ENCODE assay signal across 1 cellular context in the genomic region with DNA sequence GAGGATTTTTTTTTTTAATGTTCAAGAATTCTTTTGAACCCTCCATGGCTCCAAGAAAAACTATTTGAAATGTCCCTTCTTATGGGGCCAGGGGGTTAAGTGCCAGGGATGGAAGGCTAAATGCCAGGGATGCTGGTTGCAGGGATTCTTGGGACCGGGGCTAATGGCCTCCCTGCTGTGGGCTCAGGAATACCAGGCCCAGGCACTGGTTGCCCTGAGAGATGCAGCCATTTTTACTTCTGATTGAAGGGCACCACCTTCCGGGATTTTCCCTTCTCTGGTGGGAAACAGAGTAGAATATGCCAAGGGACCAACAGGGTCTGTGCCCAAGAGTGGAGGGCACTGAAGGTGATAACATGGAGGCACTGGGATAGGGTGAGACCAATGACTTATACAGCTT.
TF ChIP-seq lines count a peak whose summit lies in the region.

No MANE protein-coding gene starts in this region.

TF ChIP-seq in WTC11, 78 proteins besides CTCF, POLR2A, EP300 and RAD21 (continued from another document):
- TF ChIP-seq, protein P1, sequence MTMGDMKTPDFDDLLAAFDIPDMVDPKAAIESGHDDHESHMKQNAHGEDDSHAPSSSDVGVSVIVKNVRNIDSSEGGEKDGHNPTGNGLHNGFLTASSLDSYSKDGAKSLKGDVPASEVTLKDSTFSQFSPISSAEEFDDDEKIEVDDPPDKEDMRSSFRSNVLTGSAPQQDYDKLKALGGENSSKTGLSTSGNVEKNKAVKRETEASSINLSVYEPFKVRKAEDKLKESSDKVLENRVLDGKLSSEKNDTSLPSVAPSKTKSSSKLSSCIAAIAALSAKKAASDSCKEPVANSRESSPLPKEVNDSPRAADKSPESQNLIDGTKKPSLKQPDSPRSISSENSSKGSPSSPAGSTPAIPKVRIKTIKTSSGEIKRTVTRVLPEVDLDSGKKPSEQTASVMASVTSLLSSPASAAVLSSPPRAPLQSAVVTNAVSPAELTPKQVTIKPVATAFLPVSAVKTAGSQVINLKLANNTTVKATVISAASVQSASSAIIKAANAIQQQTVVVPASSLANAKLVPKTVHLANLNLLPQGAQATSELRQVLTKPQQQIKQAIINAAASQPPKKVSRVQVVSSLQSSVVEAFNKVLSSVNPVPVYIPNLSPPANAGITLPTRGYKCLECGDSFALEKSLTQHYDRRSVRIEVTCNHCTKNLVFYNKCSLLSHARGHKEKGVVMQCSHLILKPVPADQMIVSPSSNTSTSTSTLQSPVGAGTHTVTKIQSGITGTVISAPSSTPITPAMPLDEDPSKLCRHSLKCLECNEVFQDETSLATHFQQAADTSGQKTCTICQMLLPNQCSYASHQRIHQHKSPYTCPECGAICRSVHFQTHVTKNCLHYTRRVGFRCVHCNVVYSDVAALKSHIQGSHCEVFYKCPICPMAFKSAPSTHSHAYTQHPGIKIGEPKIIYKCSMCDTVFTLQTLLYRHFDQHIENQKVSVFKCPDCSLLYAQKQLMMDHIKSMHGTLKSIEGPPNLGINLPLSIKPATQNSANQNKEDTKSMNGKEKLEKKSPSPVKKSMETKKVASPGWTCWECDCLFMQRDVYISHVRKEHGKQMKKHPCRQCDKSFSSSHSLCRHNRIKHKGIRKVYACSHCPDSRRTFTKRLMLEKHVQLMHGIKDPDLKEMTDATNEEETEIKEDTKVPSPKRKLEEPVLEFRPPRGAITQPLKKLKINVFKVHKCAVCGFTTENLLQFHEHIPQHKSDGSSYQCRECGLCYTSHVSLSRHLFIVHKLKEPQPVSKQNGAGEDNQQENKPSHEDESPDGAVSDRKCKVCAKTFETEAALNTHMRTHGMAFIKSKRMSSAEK (CRISPR knock-in tag; IDR thresholded peaks at IDR 0.05; ENCODE audit: borderline replicate concordance): no peak
- TF ChIP-seq SP1 (CRISPR knock-in tag; conservative IDR thresholded peaks at IDR 0.05): no peak
- TF ChIP-seq ELF4 (CRISPR knock-in tag; IDR thresholded peaks at IDR 0.05; ENCODE audit: low read depth): no peak
- TF ChIP-seq HMGA2 (CRISPR knock-in tag; IDR thresholded peaks at IDR 0.05): no peak
- TF ChIP-seq GTF2I (CRISPR knock-in tag; conservative IDR thresholded peaks at IDR 0.05): no peak
- TF ChIP-seq, protein P2, sequence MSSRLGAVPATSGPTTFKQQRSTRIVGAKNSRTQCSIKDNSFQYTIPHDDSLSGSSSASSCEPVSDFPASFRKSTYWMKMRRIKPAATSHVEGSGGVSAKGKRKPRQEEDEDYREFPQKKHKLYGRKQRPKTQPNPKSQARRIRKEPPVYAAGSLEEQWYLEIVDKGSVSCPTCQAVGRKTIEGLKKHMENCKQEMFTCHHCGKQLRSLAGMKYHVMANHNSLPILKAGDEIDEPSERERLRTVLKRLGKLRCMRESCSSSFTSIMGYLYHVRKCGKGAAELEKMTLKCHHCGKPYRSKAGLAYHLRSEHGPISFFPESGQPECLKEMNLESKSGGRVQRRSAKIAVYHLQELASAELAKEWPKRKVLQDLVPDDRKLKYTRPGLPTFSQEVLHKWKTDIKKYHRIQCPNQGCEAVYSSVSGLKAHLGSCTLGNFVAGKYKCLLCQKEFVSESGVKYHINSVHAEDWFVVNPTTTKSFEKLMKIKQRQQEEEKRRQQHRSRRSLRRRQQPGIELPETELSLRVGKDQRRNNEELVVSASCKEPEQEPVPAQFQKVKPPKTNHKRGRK (CRISPR knock-in tag; IDR thresholded peaks at IDR 0.05; ENCODE audit: borderline replicate concordance): no peak
- no peak for TF ChIP-seq JAZF1 (CRISPR knock-in tag; IDR thresholded peaks at IDR 0.05)
- no peak for TF ChIP-seq TP53 (CRISPR knock-in tag; IDR thresholded peaks at IDR 0.05)
- TF ChIP-seq, protein P3, sequence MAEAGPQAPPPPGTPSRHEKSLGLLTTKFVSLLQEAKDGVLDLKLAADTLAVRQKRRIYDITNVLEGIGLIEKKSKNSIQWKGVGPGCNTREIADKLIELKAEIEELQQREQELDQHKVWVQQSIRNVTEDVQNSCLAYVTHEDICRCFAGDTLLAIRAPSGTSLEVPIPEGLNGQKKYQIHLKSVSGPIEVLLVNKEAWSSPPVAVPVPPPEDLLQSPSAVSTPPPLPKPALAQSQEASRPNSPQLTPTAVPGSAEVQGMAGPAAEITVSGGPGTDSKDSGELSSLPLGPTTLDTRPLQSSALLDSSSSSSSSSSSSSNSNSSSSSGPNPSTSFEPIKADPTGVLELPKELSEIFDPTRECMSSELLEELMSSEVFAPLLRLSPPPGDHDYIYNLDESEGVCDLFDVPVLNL (CRISPR knock-in tag; IDR thresholded peaks at IDR 0.05; ENCODE audit: borderline replicate concordance, low read depth): no peak
- TF ChIP-seq CBFB (CRISPR knock-in tag; IDR thresholded peaks at IDR 0.05; ENCODE audit: low read depth): no peak
TF ChIP-seq in WTC11: peak in this region for 0.
